Comparison of ENCODE assay signal across 24 cellular contexts in genomic region chr2:233935426-233935825, GRCh38. TPM values are rescaled to one million over a fixed set of nuclear protein-coding genes. Genes with fewer than 3 reads are reported as not detected.
DNase-seq lines count a peak whose midpoint lies in the region; ATAC-seq, FAIRE-seq and TF ChIP-seq lines count a peak whose summit lies in the region.
"Had no signal": no experiment of that assay in that cellular context is flagged by ENCODE, and none has a peak within 500 bp of the region (broad histone marks: within the 10 kb centered on the region; RNA-seq: fewer than 3 reads in every experiment).

No MANE protein-coding gene starts in this region.

- TF ChIP-seq CTCF in HEK293 (tag by site-specific recombination; IDR thresholded peaks at IDR 0.05) (no peak), Panc1 (IDR thresholded peaks at IDR 0.05) (no peak), bronchial epithelial cell (IDR thresholded peaks at IDR 0.05; ENCODE audit: insufficient read depth, low read length, severe bottlenecking) (no peak)

- no peak for FAIRE-seq in bronchial epithelial cell (lab: Jason Lieb, UNC)
- FAIRE-seq in frontal cortex (lab: Jason Lieb, UNC), result no peak
- FAIRE-seq: A549, GM12878, GM18507, H54 had no signal

- CTCF ChIA-PET in HEK293 (lab: Yijun Ruan, JAX) (no interaction called here), Panc1 (lab: Charles Lee) (no interaction called here)

- H3K36me3 ChIP-seq in HEK293 (ENCODE audit: control insufficient read depth in 2 of 2, insufficient read depth in 1 of 2, low read length in 2 of 2), result no peaks in the 10 kb centered on the region
- no peaks in the 10 kb centered on the region for H3K36me3 ChIP-seq in Panc1 (ENCODE audit: control insufficient read depth, insufficient read depth, low read length)
- no peaks in the 10 kb centered on the region for H3K36me3 ChIP-seq in bronchial epithelial cell (ENCODE audit: control insufficient read depth, insufficient read depth, low read length)
- H3K36me3 ChIP-seq: BE2C; BLaER1 treated with 17β-estradiol and CSF1 and Interleukin-3, amounts not matched to agents 10 nM and 100 nM; HAP-1 had no signal

- POLR2A ChIA-PET in HEK293 (lab: Yijun Ruan, JAX), result no interaction called here
- POLR2A ChIA-PET in Panc1 (lab: Charles Lee), result no interaction called here

- H3K27ac ChIP-seq in HEK293 (ENCODE audit: extremely low read depth, low read depth, low read length) (no peak overlapping the region), Panc1 (ENCODE audit: low read length) (peak overlapping the region; percentile 24)
- H3K27ac ChIP-seq: A549; BLaER1 treated with 17β-estradiol and CSF1 and Interleukin-3, amounts not matched to agents 10 nM and 100 nM had no signal

- intact Hi-C loops in Panc1 (cut with micrococcal nuclease; ENCODE audit: unreplicated experiment), result no loop called here

- BruUV-seq in Panc1 (replicated peaks; lab: Mats Ljungman, UMichigan), result no TSS peak

- in situ Hi-C loops in Panc1 (cut with HindIII; ENCODE audit: low pct_unique_long_range_greater_than_20kb, low sequenced_read_pairs), result no loop called here

- H3K4me3 ChIP-seq in HEK293 (ENCODE audit: low read depth, low read length), result no peak overlapping the region
- H3K4me3 ChIP-seq in Panc1 (ENCODE audit: low read depth in 2 of 2, low read length in 2 of 2), result no peak overlapping the region
- H3K4me3 ChIP-seq in bronchial epithelial cell (ENCODE audit: low read depth, low read length), result no peak overlapping the region
- H3K4me3 ChIP-seq: A549; BLaER1 treated with 17β-estradiol and CSF1 and Interleukin-3, amounts not matched to agents 10 nM and 100 nM; GM12878; HAP-1 had no signal

- DNase-seq in Panc1 (ENCODE audit: low read depth, low spot score) (no peak), bronchial epithelial cell (ENCODE audit: low read depth) (peak; percentile 18), GM03348 (ENCODE audit: low spot score) (no peak), frontal cortex (ENCODE audit: low spot score in 2 of 2) (no peak), globus pallidus (ENCODE audit: low spot score) (no peak)
- DNase-seq: 8988T; ACHN; AML-193; BE2C; Calu3; CD4-positive, alpha-beta memory T cell; COR-L47; DMS79 treated with DMSO at 0.1 percent for 48 hours; GF-D8; GOT3 had no signal

- H3K4me1 ChIP-seq in HEK293 (ENCODE audit: control insufficient read depth, insufficient read depth, low read length) (no peaks in the 10 kb centered on the region), Panc1 (ENCODE audit: control insufficient read depth, insufficient read depth, low read length) (peaks cover 4% of the 10 kb centered on the region; the same call in 1 of the 2 replicates)
- H3K4me1 ChIP-seq: A549; BE2C; BLaER1 treated with 17β-estradiol and CSF1 and Interleukin-3, amounts not matched to agents 10 nM and 100 nM had no signal

- H3K9me3 ChIP-seq in HEK293 (ENCODE audit: control insufficient read depth, insufficient read depth, low read depth, low read length), result no peaks in the 10 kb centered on the region
- H3K9me3 ChIP-seq in Panc1 (ENCODE audit: control insufficient read depth, insufficient read depth, low read depth, low read length), result no peaks in the 10 kb centered on the region
- H3K9me3 ChIP-seq: A549; BE2C; BLaER1 treated with 17β-estradiol and CSF1 and Interleukin-3, amounts not matched to agents 10 nM and 100 nM; HAP-1 had no signal

- ATAC-seq in Panc1 (no peak), GM21576 (IDR thresholded peaks at IDR 0.05; ENCODE audit: unreplicated experiment) (no peak)
- ATAC-seq: A549, GM12878 had no signal

- H3K27me3 ChIP-seq in Panc1 (ENCODE audit: control insufficient read depth, insufficient read depth, low read length), result no peaks in the 10 kb centered on the region
- peaks cover 2% of the 10 kb centered on the region for H3K27me3 ChIP-seq in bronchial epithelial cell (ENCODE audit: control insufficient read depth, insufficient read depth, low read length)
- H3K27me3 ChIP-seq: BE2C; BLaER1 treated with 17β-estradiol and CSF1 and Interleukin-3, amounts not matched to agents 10 nM and 100 nM had no signal

TF ChIP-seq in HEK293, 187 proteins besides CTCF, POLR2A, EP300 and RAD21:
- no peak for TF ChIP-seq KLF8 (tag by site-specific recombination; IDR thresholded peaks at IDR 0.05)
- TF ChIP-seq IKZF3 (tag by site-specific recombination; IDR thresholded peaks at IDR 0.05), result no peak
- no peak for TF ChIP-seq RBAK (tag by site-specific recombination; IDR thresholded peaks at IDR 0.05)
- peak; percentile 42; the same call in 1 of the 2 replicates for TF ChIP-seq SCRT2 (tag by site-specific recombination; IDR thresholded peaks at IDR 0.05)
- TF ChIP-seq, protein P1, sequence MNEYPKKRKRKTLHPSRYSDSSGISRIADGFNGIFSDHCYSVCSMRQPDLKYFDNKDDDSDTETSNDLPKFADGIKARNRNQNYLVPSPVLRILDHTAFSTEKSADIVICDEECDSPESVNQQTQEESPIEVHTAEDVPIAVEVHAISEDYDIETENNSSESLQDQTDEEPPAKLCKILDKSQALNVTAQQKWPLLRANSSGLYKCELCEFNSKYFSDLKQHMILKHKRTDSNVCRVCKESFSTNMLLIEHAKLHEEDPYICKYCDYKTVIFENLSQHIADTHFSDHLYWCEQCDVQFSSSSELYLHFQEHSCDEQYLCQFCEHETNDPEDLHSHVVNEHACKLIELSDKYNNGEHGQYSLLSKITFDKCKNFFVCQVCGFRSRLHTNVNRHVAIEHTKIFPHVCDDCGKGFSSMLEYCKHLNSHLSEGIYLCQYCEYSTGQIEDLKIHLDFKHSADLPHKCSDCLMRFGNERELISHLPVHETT (tag by site-specific recombination; IDR thresholded peaks at IDR 0.05), result no peak
- TF ChIP-seq GLI2 (tag by site-specific recombination; IDR thresholded peaks at IDR 0.05; ENCODE audit: borderline replicate concordance, low read depth), result no peak

RNA-seq across cellular contexts. Expression of gene TRPM8, which starts 18.3 kb away (rescaled TPM):
- 3.9 TPM for total RNA-seq in Panc1 (2021; ENCODE audit: unreplicated experiment)
- polyA plus RNA-seq in Panc1 (2012; ENCODE audit: insufficient read length), result 2.9 TPM
- total RNA-seq in bronchial epithelial cell, result not detected in 2 replicates
- total RNA-seq in frontal cortex, result 0.41 TPM
- total RNA-seq: CD4-positive, alpha-beta memory T cell; G401; GM12878 had no signal
- polyA plus RNA-seq: CD4-positive, alpha-beta memory T cell had no signal
